In the genomic region with DNA sequence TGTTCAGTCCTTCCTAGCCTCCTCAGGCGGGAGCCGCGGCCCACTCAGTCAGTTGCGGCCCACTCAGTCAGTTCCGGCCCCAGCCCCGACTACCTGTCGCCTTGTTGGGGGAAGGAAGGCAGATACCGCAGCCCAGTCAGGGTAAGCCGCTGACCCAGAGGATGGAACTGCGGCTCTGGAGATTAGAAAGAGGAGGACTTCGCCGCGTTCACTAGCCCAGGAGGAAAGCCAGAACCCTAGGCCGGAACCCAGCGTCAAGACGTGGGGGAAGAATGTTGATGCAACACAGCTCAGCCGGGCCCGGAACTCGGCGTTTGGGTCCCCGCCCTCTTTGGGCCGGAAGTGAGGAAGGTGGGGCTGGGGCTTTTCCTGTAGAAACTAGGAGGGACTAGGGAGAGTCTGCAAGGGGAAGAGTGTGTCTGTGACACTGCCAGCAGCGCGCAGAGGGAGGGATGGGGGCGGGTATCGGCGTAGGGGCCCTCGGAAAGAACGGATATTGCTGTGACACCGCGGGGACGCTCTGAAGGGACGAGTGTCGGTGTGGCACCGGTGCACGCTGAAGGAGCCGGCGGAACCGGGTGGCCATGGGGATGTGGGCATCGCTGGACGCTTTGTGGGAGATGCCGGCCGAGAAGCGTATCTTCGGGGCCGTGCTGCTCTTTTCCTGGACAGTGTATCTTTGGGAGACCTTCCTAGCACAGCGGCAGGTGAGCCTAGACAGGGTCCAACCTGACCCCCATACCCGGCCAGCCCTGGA, we compare ENCODE assay signal across 8 cellular contexts. TPM values are rescaled to one million over a fixed set of nuclear protein-coding genes. Genes with fewer than 3 reads are reported as not detected.
DNase-seq lines count a peak whose midpoint lies in the region; ATAC-seq and TF ChIP-seq lines count a peak whose summit lies in the region.

Gene ZMPSTE24, plus strand, starts transcription at position 549 of the 757 bp plus-strand sequence. Its CDS starts 36 bp downstream, at position 585.

- ATAC-seq in GM18505 (IDR thresholded peaks at IDR 0.05; ENCODE audit: unreplicated experiment) (peak; percentile 87), HG02973 (IDR thresholded peaks at IDR 0.05; ENCODE audit: unreplicated experiment) (peak; percentile 79), aorta (ENCODE audit: low FRiP score) (peak; percentile 100)

- 0% methylated on average over 48 of the region's 48 CpGs for WGBS in aorta, 2 donors

- TF ChIP-seq CTCF in astrocyte of the cerebellum (IDR thresholded peaks at IDR 0.05; ENCODE audit: low read depth, low read length, missing control alignments), result no peak

- TF ChIP-seq POLR2A in GM18505 (IDR thresholded peaks at IDR 0.05; ENCODE audit: borderline replicate concordance, extremely low read depth, insufficient read depth, insufficient read length), result peak; percentile 80

- DNase-seq in NCI-H2029 treated with DMSO at 0.1 percent for 48 hours (lab: John Stamatoyannopoulos, UW) (peak; percentile 100), T-helper 9 cell (peak; percentile 86), astrocyte of the cerebellum (ENCODE audit: low read depth) (peak; percentile 95), hepatic stellate cell (ENCODE audit: low spot score) (peak; percentile 83), aorta (peak; percentile 97 to 98)

- H3K27ac ChIP-seq in rectal smooth muscle tissue (ENCODE audit: low read depth, low read length) (peak within 1 kb of the TSS; percentile 94), aorta (ENCODE audit: low read depth in 1 of 2, low read length in 2 of 2) (peak within 1 kb of the TSS; percentile 51 to 98)

- H3K27me3 ChIP-seq in rectal smooth muscle tissue (ENCODE audit: control insufficient read depth, insufficient read depth, low read length), result no peaks in the 10 kb centered on the region
- no peaks in the 10 kb centered on the region for H3K27me3 ChIP-seq in aorta (ENCODE audit: control insufficient read depth in 1 of 2, insufficient read depth in 2 of 2, low read length in 1 of 2)

- H3K4me3 ChIP-seq in astrocyte of the cerebellum (ENCODE audit: low read depth, low read length) (peak within 1 kb of the TSS; percentile 97), rectal smooth muscle tissue (ENCODE audit: low read length) (peak within 1 kb of the TSS; percentile 86), aorta (ENCODE audit: low read length in 2 of 2) (peak within 1 kb of the TSS; percentile 82 to 88)

- peaks cover 11% of the 10 kb centered on the region for H3K4me1 ChIP-seq in rectal smooth muscle tissue (ENCODE audit: control insufficient read depth, insufficient read depth, low read length)
- peaks cover 0 to 4% of the 10 kb centered on the region in 2 donors for H3K4me1 ChIP-seq in aorta (ENCODE audit: control insufficient read depth in 1 of 2, insufficient read depth in 2 of 2, low read length in 2 of 2)

- in situ Hi-C loops in astrocyte of the cerebellum (cut with HindIII; ENCODE audit: low sequenced_read_pairs), result no loop called here

- peak within 1 kb of the TSS; percentile 91 for H3K9ac ChIP-seq in rectal smooth muscle tissue (ENCODE audit: low read length)

- H3K36me3 ChIP-seq in rectal smooth muscle tissue (ENCODE audit: control insufficient read depth, insufficient read depth, low read length), result peaks cover 13% of the 10 kb centered on the region
- H3K36me3 ChIP-seq in aorta (ENCODE audit: control insufficient read depth in 1 of 2, insufficient read depth in 2 of 2, low read length in 1 of 2), result no peaks in the 10 kb centered on the region

- intact Hi-C loops in aorta (cut with DNase I), result loop anchor here in 1 of 2 donors (2.0 to 5.0 kb wide), 2 partner anchors 57 to 96 kb away; partner anchors contain the start of gene RLF

- no peaks in the 10 kb centered on the region for H3K9me3 ChIP-seq in aorta (ENCODE audit: control insufficient read depth, low read length)

RNA-seq across cellular contexts. Expression of gene ZMPSTE24, which starts in this region (rescaled TPM):
- 10 to 100 TPM; 51.1 to 56.5 TPM for total RNA-seq in aorta
- polyA plus RNA-seq in aorta, result 10 to 100 TPM; 27.8 to 28.9 TPM

Comparison
In these comparisons a context has a peak if more than half of its experiments do, and no peak if none do; other contexts are left out.
1. Peak in every context shown above with its lines: DNase-seq, ATAC-seq, H3K4me3 ChIP-seq and H3K27ac ChIP-seq.